In genomic region chr12:68207276-68207675, GRCh38 we compare ENCODE assay signal across 1 cellular context.
TF ChIP-seq lines count a peak whose summit lies in the region.

No MANE protein-coding gene starts in this region.

TF ChIP-seq in HEK293, 187 proteins besides CTCF, POLR2A, EP300 and RAD21 (continued from another document):
- peak; percentile 60 for TF ChIP-seq ZBTB44 (tag by site-specific recombination; IDR thresholded peaks at IDR 0.05)
- TF ChIP-seq SCRT2 (tag by site-specific recombination; IDR thresholded peaks at IDR 0.05), result peak; percentile 70
- TF ChIP-seq SCRT1 (tag by site-specific recombination; IDR thresholded peaks at IDR 0.05; ENCODE audit: borderline replicate concordance), result no peak
- TF ChIP-seq ZNF664 (tag by site-specific recombination; IDR thresholded peaks at IDR 0.05), result 0 out of 2 replicates have a peak, but pooled peaks have one; percentile 15
- no peak for TF ChIP-seq ZNF558 (tag by site-specific recombination; IDR thresholded peaks at IDR 0.05)
- no peak for TF ChIP-seq HOXA7 (CRISPR knock-in tag; IDR thresholded peaks at IDR 0.05; ENCODE audit: borderline replicate concordance)
- TF ChIP-seq PRDM4 (tag by site-specific recombination; IDR thresholded peaks at IDR 0.05), result peak; percentile 66
